In the genomic region with DNA sequence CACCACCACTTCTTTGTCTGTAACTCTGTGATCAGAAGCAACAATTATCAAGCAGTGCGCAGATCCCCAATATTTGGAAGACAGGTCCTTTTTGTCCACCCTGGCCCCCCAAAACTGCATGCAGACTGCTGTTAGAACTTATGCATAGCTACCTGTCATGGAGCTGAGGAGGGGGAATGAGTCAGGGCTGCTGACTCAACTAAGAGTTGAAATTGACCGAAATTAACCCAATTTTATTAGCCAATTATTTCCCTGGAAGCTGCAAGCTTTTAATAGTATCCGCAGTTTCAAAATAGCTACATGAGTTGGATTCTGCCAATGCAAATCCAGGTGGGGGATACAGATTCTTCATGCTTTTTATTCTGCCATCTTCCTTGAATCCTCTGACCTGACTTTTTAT, we compare ENCODE assay signal across 5 cellular contexts.
"Had no signal": no experiment of that assay in that cellular context is flagged by ENCODE, and none has a peak within 500 bp of the region (broad histone marks: within the 10 kb centered on the region; RNA-seq: fewer than 3 reads in every experiment).

No MANE protein-coding gene starts in this region.

- H2AFZ ChIP-seq: GM23338 had no signal

- H3K27ac Mint-ChIP-seq: GM23338, H9, IgD-negative memory B cell had no signal

- ATAC-seq: GM23338, HepG2 had no signal

- DNase-seq: H9, HCEC 1CT had no signal

- H3K4me2 ChIP-seq: GM23338 had no signal

- H3K4me3 Mint-ChIP-seq: GM23338, H9 had no signal

- H3K4me3 ChIP-seq: GM23338 had no signal

- H3K4me1 Mint-ChIP-seq: GM23338, H9, IgD-negative memory B cell had no signal

- H3K27me3 Mint-ChIP-seq: IgD-negative memory B cell had no signal
